8 cellular contexts compared by ENCODE assay signal in the genomic region with DNA sequence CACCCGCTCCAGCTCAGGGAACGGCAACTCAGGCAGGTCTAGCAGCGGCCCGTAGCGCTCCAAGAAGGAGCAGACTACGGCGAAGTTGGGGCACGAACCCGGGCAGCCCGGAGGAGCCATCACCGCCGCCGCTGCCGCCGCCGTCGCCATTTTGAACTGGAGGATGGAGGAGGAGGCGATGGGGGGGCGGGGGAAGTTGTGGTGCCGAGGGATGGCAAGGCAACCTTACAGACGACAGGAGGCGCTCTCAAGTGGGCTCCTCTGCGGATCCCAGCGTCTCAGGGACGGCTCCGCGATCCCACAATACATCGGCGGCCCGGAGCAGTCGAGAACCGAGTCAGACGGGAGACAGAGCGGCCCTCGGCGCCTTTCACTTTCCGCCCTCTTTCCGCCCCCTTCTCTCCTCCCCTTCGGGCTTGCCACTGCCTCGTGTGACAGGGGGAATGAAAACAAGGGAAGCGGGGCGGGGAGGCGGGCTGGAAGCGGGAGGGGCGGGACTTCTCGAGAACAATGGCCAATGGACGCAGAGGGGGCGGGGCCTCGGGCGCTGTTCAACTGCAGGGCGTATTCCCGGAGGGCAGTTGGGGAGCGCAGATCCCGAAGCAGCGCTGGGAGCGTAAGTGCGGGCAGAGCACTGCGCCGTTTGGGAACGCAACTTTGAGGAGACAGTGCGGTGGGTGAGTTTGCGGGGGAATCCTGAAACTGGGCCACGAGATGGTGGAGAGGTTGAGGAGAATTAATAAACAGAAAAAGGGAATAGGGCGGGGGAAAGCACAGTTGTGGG. TPM values are rescaled to one million over a fixed set of nuclear protein-coding genes. Genes with fewer than 3 reads are reported as not detected.
DNase-seq lines count a peak whose midpoint lies in the region; ATAC-seq and TF ChIP-seq lines count a peak whose summit lies in the region.

A gene (plus strand): TSS at position 580 of the 784 bp plus-strand sequence. CDS start 21,353 bp downstream, outside the sequence.
A gene with protein sequence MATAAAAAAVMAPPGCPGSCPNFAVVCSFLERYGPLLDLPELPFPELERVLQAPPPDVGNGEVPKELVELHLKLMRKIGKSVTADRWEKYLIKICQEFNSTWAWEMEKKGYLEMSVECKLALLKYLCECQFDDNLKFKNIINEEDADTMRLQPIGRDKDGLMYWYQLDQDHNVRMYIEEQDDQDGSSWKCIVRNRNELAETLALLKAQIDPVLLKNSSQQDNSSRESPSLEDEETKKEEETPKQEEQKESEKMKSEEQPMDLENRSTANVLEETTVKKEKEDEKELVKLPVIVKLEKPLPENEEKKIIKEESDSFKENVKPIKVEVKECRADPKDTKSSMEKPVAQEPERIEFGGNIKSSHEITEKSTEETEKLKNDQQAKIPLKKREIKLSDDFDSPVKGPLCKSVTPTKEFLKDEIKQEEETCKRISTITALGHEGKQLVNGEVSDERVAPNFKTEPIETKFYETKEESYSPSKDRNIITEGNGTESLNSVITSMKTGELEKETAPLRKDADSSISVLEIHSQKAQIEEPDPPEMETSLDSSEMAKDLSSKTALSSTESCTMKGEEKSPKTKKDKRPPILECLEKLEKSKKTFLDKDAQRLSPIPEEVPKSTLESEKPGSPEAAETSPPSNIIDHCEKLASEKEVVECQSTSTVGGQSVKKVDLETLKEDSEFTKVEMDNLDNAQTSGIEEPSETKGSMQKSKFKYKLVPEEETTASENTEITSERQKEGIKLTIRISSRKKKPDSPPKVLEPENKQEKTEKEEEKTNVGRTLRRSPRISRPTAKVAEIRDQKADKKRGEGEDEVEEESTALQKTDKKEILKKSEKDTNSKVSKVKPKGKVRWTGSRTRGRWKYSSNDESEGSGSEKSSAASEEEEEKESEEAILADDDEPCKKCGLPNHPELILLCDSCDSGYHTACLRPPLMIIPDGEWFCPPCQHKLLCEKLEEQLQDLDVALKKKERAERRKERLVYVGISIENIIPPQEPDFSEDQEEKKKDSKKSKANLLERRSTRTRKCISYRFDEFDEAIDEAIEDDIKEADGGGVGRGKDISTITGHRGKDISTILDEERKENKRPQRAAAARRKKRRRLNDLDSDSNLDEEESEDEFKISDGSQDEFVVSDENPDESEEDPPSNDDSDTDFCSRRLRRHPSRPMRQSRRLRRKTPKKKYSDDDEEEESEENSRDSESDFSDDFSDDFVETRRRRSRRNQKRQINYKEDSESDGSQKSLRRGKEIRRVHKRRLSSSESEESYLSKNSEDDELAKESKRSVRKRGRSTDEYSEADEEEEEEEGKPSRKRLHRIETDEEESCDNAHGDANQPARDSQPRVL (N-terminal part only) (minus strand): TSS at position 158 of the 784 bp plus-strand sequence. CDS start 8 bp downstream, at position 150.

- H3K4me1 ChIP-seq in DND-41 (ENCODE audit: insufficient read depth, low read length) (peaks cover 38% of the 10 kb centered on the region), KMS-11 (ENCODE audit: low read depth, poor library complexity, severe bottlenecking) (peaks cover 18% of the 10 kb centered on the region), Panc1 (ENCODE audit: control insufficient read depth, insufficient read depth, low read length) (peaks cover 27% of the 10 kb centered on the region)
- H3K4me1 ChIP-seq in naive thymus-derived CD4-positive, alpha-beta T cell (ENCODE audit: control insufficient read depth in 2 of 2, insufficient read depth in 2 of 2, low read length in 2 of 2) = peaks cover 28 to 30% of the 10 kb centered on the region in 2 donors

- intact Hi-C loops in Panc1 (cut with micrococcal nuclease; ENCODE audit: unreplicated experiment) = loop anchor here (5.0 kb wide), 1 partner anchor 227 kb away; no protein-coding TSS in a partner anchor
- intact Hi-C loops in naive thymus-derived CD4-positive, alpha-beta T cell (cut with micrococcal nuclease) = loop anchor here (1.0 to 10.0 kb wide), 16 partner anchors 174 to 1376 kb away; a partner anchor contains a TSS

- in situ Hi-C loops in Panc1 (cut with HindIII; ENCODE audit: low pct_unique_long_range_greater_than_20kb, low sequenced_read_pairs) = no loop called here

- H3K27me3 Mint-ChIP-seq in naive thymus-derived CD4-positive, alpha-beta T cell = peaks cover 0 to 2% (median 0%) of the 10 kb centered on the region in 5 donors
- H3K27me3 Mint-ChIP-seq in stimulated activated naive B cell treated with anti-CD40 and anti-IgM and Interleukin-4, amounts not matched to agents 10 μg/mL and 1 μg/mL and 100 μg/mL, for 72 hours = no peaks in the 10 kb centered on the region

- no peaks in the 10 kb centered on the region for H3K9me3 Mint-ChIP-seq in naive thymus-derived CD4-positive, alpha-beta T cell
- no peaks in the 10 kb centered on the region for H3K9me3 Mint-ChIP-seq in stimulated activated naive B cell treated with anti-CD40 and anti-IgM and Interleukin-4, amounts not matched to agents 10 μg/mL and 1 μg/mL and 100 μg/mL, for 72 hours

- H3K4me1 Mint-ChIP-seq in naive thymus-derived CD4-positive, alpha-beta T cell = peaks cover 27 to 48% (median 42%) of the 10 kb centered on the region in 7 donors
- H3K4me1 Mint-ChIP-seq in stimulated activated naive B cell treated with anti-CD40 and anti-IgM and Interleukin-4, amounts not matched to agents 10 μg/mL and 1 μg/mL and 100 μg/mL, for 72 hours = peaks cover 14 to 31% of the 10 kb centered on the region in 2 donors

- BruUV-seq in Panc1 (replicated peaks; lab: Mats Ljungman, UMichigan) = no TSS peak

- TF ChIP-seq CTCF in DND-41 (IDR thresholded peaks at IDR 0.05; ENCODE audit: borderline replicate concordance, extremely low read depth, low read length, poor library complexity, severe bottlenecking) (peak; percentile 81), KMS-11 (conservative IDR thresholded peaks at IDR 0.05; ENCODE audit: low read depth, low read length) (peak; percentile 66), Panc1 (IDR thresholded peaks at IDR 0.05) (peak; percentile 95)

- ATAC-seq in DND-41 (ENCODE audit: insufficient read depth, low read depth) = peak; percentile 87
- peak; percentile 80 for ATAC-seq in GM21737 (IDR thresholded peaks at IDR 0.05; ENCODE audit: unreplicated experiment)
- peak; percentile 89 for ATAC-seq in Panc1
- ATAC-seq in naive thymus-derived CD4-positive, alpha-beta T cell = peak; percentile 92
- peak; percentile 86 to 90 for ATAC-seq in stimulated activated naive B cell treated with anti-CD40 and anti-IgM and Interleukin-4, amounts not matched to agents 10 μg/mL and 1 μg/mL and 100 μg/mL, for 72 hours (replicated peaks)

- POLR2A ChIA-PET in Panc1 (lab: Charles Lee) = interaction anchor here (0.5 kb wide), 1 partner anchor 596 kb away, joined by 3 read pairs; no protein-coding TSS in a partner anchor
- POLR2A ChIA-PET in naive thymus-derived CD4-positive, alpha-beta T cell (lab: Charles Lee) = interaction anchor here (0.6 to 2.0 kb wide), 3 partner anchors 33 to 174 kb away, joined by 3 to 24 read pairs (median 4); a partner anchor contains a TSS

- H3K36me3 Mint-ChIP-seq in naive thymus-derived CD4-positive, alpha-beta T cell = peaks cover 0 to 8% (median 0%) of the 10 kb centered on the region in 5 donors
- H3K36me3 Mint-ChIP-seq in stimulated activated naive B cell treated with anti-CD40 and anti-IgM and Interleukin-4, amounts not matched to agents 10 μg/mL and 1 μg/mL and 100 μg/mL, for 72 hours = peaks cover 5 to 7% of the 10 kb centered on the region in 2 donors

- H2AFZ ChIP-seq in DND-41 (ENCODE audit: low read depth, low read length) = peak within 1 kb of the TSS; percentile 98
- H2AFZ ChIP-seq in KMS-11 (ENCODE audit: low read depth) = peak within 1 kb of the TSS; percentile 75

- peak within 1 kb of the TSS; percentile 98 for H3K9ac ChIP-seq in DND-41 (ENCODE audit: low read depth, low read length)
- peak within 1 kb of the TSS; percentile 79 for H3K9ac ChIP-seq in KMS-11

- DNase-seq in DND-41 (peak; percentile 98), Panc1 (ENCODE audit: low read depth, low spot score) (peak; percentile 95), activated T-helper 1 cell treated with Interleukin-2 at 50 U/mL for 16 hours (ENCODE audit: low read depth) (peak; percentile 92), fibroblast of gingiva (ENCODE audit: low read depth) (peak; percentile 99)
- peak; percentile 89 to 98 (median 97) for DNase-seq in naive thymus-derived CD4-positive, alpha-beta T cell
- peak; percentile 96 for DNase-seq in stimulated activated naive B cell treated with anti-CD40 and anti-IgM and Interleukin-4, amounts not matched to agents 10 μg/mL and 1 μg/mL and 100 μg/mL, for 72 hours

- H3K27me3 ChIP-seq in DND-41 (ENCODE audit: insufficient read depth, low read length, poor library complexity) = no peaks in the 10 kb centered on the region
- H3K27me3 ChIP-seq in KMS-11 (ENCODE audit: insufficient read depth, low read depth) = no peaks in the 10 kb centered on the region
- no peaks in the 10 kb centered on the region for H3K27me3 ChIP-seq in Panc1 (ENCODE audit: control insufficient read depth, insufficient read depth, low read length)
- no peaks in the 10 kb centered on the region for H3K27me3 ChIP-seq in naive thymus-derived CD4-positive, alpha-beta T cell (ENCODE audit: control insufficient read depth in 2 of 2, insufficient read depth in 2 of 2, low read length in 2 of 2)

- CTCF ChIA-PET in Panc1 (lab: Charles Lee) = interaction anchor here (1.0 kb wide), 1 partner anchor 174 kb away, joined by 3 read pairs; no protein-coding TSS in a partner anchor
- CTCF ChIA-PET in naive thymus-derived CD4-positive, alpha-beta T cell (lab: Charles Lee) = no interaction called here

- H3K79me2 ChIP-seq in DND-41 (ENCODE audit: insufficient read depth, low read length) (peaks cover 58% of the 10 kb centered on the region), KMS-11 (ENCODE audit: insufficient read depth, low read depth) (peaks cover 46% of the 10 kb centered on the region)

- H3K27ac ChIP-seq in DND-41 (ENCODE audit: low read length) = peak within 1 kb of the TSS; percentile 86
- peak within 1 kb of the TSS; percentile 71 for H3K27ac ChIP-seq in KMS-11
- H3K27ac ChIP-seq in Panc1 (ENCODE audit: low read length) = peak within 1 kb of the TSS; percentile 90
- peak within 1 kb of the TSS; percentile 84 for H3K27ac ChIP-seq in naive thymus-derived CD4-positive, alpha-beta T cell (ENCODE audit: low read depth, low read length)

- no peaks in the 10 kb centered on the region for H3K9me3 ChIP-seq in DND-41 (ENCODE audit: insufficient read depth, low read length, severe bottlenecking)
- H3K9me3 ChIP-seq in Panc1 (ENCODE audit: control insufficient read depth, insufficient read depth, low read depth, low read length) = no peaks in the 10 kb centered on the region; the same call in 1 of the 2 replicates
- no peaks in the 10 kb centered on the region for H3K9me3 ChIP-seq in naive thymus-derived CD4-positive, alpha-beta T cell (ENCODE audit: control insufficient read depth in 2 of 3, low read length in 3 of 3)

- H4K20me1 ChIP-seq in DND-41 (ENCODE audit: insufficient read depth, low read length) (peaks cover 35% of the 10 kb centered on the region), KMS-11 (ENCODE audit: insufficient read depth) (peaks cover 15% of the 10 kb centered on the region)

- H3K4me3 ChIP-seq in DND-41 (ENCODE audit: low read depth in 1 of 2, low read length in 2 of 2) (peak within 1 kb of the TSS; percentile 92 to 98), KMS-11 (IDR thresholded peaks at IDR 0.05; ENCODE audit: insufficient read depth, low read depth, low read length) (no peak within 1 kb of the TSS), Panc1 (ENCODE audit: low read depth in 2 of 2, low read length in 2 of 2) (peak within 1 kb of the TSS; percentile 94)
- H3K4me3 ChIP-seq in naive thymus-derived CD4-positive, alpha-beta T cell (ENCODE audit: low read length) = peak within 1 kb of the TSS; percentile 97

- H3K4me2 ChIP-seq in DND-41 (ENCODE audit: insufficient read depth, low read length) = peak within 1 kb of the TSS; percentile 99
- peak within 1 kb of the TSS; percentile 86 for H3K4me2 ChIP-seq in KMS-11

- peak within 1 kb of the TSS; percentile 93 to 99 (median 95) for H3K27ac Mint-ChIP-seq in naive thymus-derived CD4-positive, alpha-beta T cell
- H3K27ac Mint-ChIP-seq in stimulated activated naive B cell treated with anti-CD40 and anti-IgM and Interleukin-4, amounts not matched to agents 10 μg/mL and 1 μg/mL and 100 μg/mL, for 72 hours = peak within 1 kb of the TSS; percentile 99

- H3K4me3 Mint-ChIP-seq in naive thymus-derived CD4-positive, alpha-beta T cell = peak within 1 kb of the TSS; percentile 89 to 100 (median 98)
- H3K4me3 Mint-ChIP-seq in stimulated activated naive B cell treated with anti-CD40 and anti-IgM and Interleukin-4, amounts not matched to agents 10 μg/mL and 1 μg/mL and 100 μg/mL, for 72 hours = peak within 1 kb of the TSS; percentile 96 to 100

- H3K36me3 ChIP-seq in DND-41 (ENCODE audit: insufficient read depth, low read length) (peaks cover 5% of the 10 kb centered on the region; the same call in 1 of the 2 replicates), KMS-11 (ENCODE audit: insufficient read depth) (no peaks in the 10 kb centered on the region), Panc1 (ENCODE audit: control insufficient read depth, insufficient read depth, low read length) (peaks cover 3% of the 10 kb centered on the region; the same call in 1 of the 2 replicates)
- H3K36me3 ChIP-seq in naive thymus-derived CD4-positive, alpha-beta T cell (ENCODE audit: control insufficient read depth in 2 of 3, insufficient read depth in 3 of 3, low read length in 3 of 3) = peaks cover 0 to 10% (median 0%) of the 10 kb centered on the region in 3 experiments

RNA-seq across cellular contexts. Expression of the first gene that starts in this region (rescaled TPM):
- total RNA-seq in Panc1 (2021; ENCODE audit: unreplicated experiment) = 52.7 TPM
- 88.2 TPM for polyA plus RNA-seq in Panc1 (2012; ENCODE audit: insufficient read length)
- 1 to 10 TPM; 5.2 to 9.2 (median 6.5) TPM for total RNA-seq in naive thymus-derived CD4-positive, alpha-beta T cell
- 10 to 100 TPM; 25.5 TPM for polyA plus RNA-seq in naive thymus-derived CD4-positive, alpha-beta T cell

RNA-seq across cellular contexts. Expression of the second gene that starts in this region (rescaled TPM):
- 83.0 TPM for total RNA-seq in Panc1 (2021; ENCODE audit: unreplicated experiment)
- 41.6 TPM for polyA plus RNA-seq in Panc1 (2012; ENCODE audit: insufficient read length)
- 100 to 1,000 TPM in 2 of 5 experiments, 10 to 100 TPM in 3; 59.0 to 113 (median 88.9) TPM for total RNA-seq in naive thymus-derived CD4-positive, alpha-beta T cell
- 10 to 100 TPM; 33.3 to 38.4 TPM for polyA plus RNA-seq in naive thymus-derived CD4-positive, alpha-beta T cell
